In genomic region chr5:36950586-36951457, GRCh38 we compare ENCODE assay signal across 15 cellular contexts.
DNase-seq lines count a peak whose midpoint lies in the region; ATAC-seq, FAIRE-seq and TF ChIP-seq lines count a peak whose summit lies in the region.
"Had no signal": no experiment of that assay in that cellular context is flagged by ENCODE, and none has a peak within 500 bp of the region (broad histone marks: within the 10 kb centered on the region; RNA-seq: fewer than 3 reads in every experiment).

No MANE protein-coding gene starts in this region.

- no peak overlapping the region for H3K4me3 ChIP-seq in choroid plexus epithelial cell (ENCODE audit: low read depth, low read length)
- H3K4me3 ChIP-seq: testis had no signal

- ATAC-seq in HG03520 (IDR thresholded peaks at IDR 0.05; ENCODE audit: unreplicated experiment): no peak
- ATAC-seq in GM21576 (IDR thresholded peaks at IDR 0.05; ENCODE audit: unreplicated experiment): no peak
- ATAC-seq: activated T-cell treated with anti-CD3 and anti-CD28 coated beads, Interleukin-2, amount 50 U/mL, for 4 hours had no signal

- no peaks in the 10 kb centered on the region for H3K9me3 Mint-ChIP-seq in activated CD4-positive, alpha-beta memory T cell treated with anti-CD3 and anti-CD28 coated beads, Interleukin-2, amount 10 ng/mL, durations not matched to agents 7 days and 5 days
- H3K9me3 Mint-ChIP-seq: activated T-cell treated with anti-CD3 and anti-CD28 coated beads, Interleukin-2, amount 50 U/mL, for 4 hours; dendritic cell treated with granulocyte-macrophage colony-stimulating factor and Interleukin-4, amounts not matched to agents 40 ng/mL and 50 ng/mL, for 4 days; H9 had no signal

- DNase-seq in D721Med (ENCODE audit: insufficient read length, low spot score) (no peak), M059J (ENCODE audit: low read depth) (peak; percentile 84), choroid plexus epithelial cell (ENCODE audit: low read depth) (peak; percentile 66), myocyte (ENCODE audit: low read depth) (peak; percentile 10)
- DNase-seq in activated CD4-positive, alpha-beta T cell treated with anti-CD3 and anti-CD28 coated beads, Interleukin-2, amount 50 U/mL, for 4 hours: no peak
- DNase-seq in activated CD4-positive, alpha-beta memory T cell treated with anti-CD3 and anti-CD28 coated beads, Interleukin-2, amount 10 ng/mL, durations not matched to agents 7 days and 5 days: no peak
- DNase-seq: activated T-cell treated with anti-CD3 and anti-CD28 coated beads, Interleukin-2, amount 50 U/mL, for 4 hours; H9; NCI-H1092; nucleus accumbens; stimulated activated CD4-positive, alpha-beta T cell treated with anti-CD3 and anti-CD28 coated beads, Interleukin-4, amount 100 ng/mL, for 4 hours; testis had no signal

- peaks cover 3% of the 10 kb centered on the region for H3K36me3 Mint-ChIP-seq in activated CD4-positive, alpha-beta memory T cell treated with anti-CD3 and anti-CD28 coated beads, Interleukin-2, amount 10 ng/mL, durations not matched to agents 7 days and 5 days (ENCODE audit: low read depth)

- H3K27ac Mint-ChIP-seq in activated CD4-positive, alpha-beta memory T cell treated with anti-CD3 and anti-CD28 coated beads, Interleukin-2, amount 10 ng/mL, durations not matched to agents 7 days and 5 days: no peak overlapping the region
- H3K27ac Mint-ChIP-seq: dendritic cell treated with granulocyte-macrophage colony-stimulating factor and Interleukin-4, amounts not matched to agents 40 ng/mL and 50 ng/mL, for 4 days had no signal

- TF ChIP-seq CTCF in D721Med (IDR thresholded peaks at IDR 0.05; ENCODE audit: insufficient read depth, missing control alignments): no peak
- no peak for TF ChIP-seq CTCF in choroid plexus epithelial cell (conservative IDR thresholded peaks at IDR 0.05; ENCODE audit: low read depth, low read length)

- CTCF ChIA-PET in activated CD4-positive, alpha-beta memory T cell treated with anti-CD3 and anti-CD28 coated beads, Interleukin-2, amount 10 ng/mL, durations not matched to agents 7 days and 5 days (lab: Charles Lee): no interaction called here

- peak; percentile 67 for FAIRE-seq in D721Med (lab: Jason Lieb, UNC)

- no peak overlapping the region for H3K4me3 Mint-ChIP-seq in activated CD4-positive, alpha-beta memory T cell treated with anti-CD3 and anti-CD28 coated beads, Interleukin-2, amount 10 ng/mL, durations not matched to agents 7 days and 5 days
- H3K4me3 Mint-ChIP-seq: activated T-cell treated with anti-CD3 and anti-CD28 coated beads, Interleukin-2, amount 50 U/mL, for 4 hours; dendritic cell treated with granulocyte-macrophage colony-stimulating factor and Interleukin-4, amounts not matched to agents 40 ng/mL and 50 ng/mL, for 4 days; H9 had no signal

- H3K27me3 Mint-ChIP-seq in activated CD4-positive, alpha-beta memory T cell treated with anti-CD3 and anti-CD28 coated beads, Interleukin-2, amount 10 ng/mL, durations not matched to agents 7 days and 5 days: no peaks in the 10 kb centered on the region
- H3K27me3 Mint-ChIP-seq: dendritic cell treated with granulocyte-macrophage colony-stimulating factor and Interleukin-4, amounts not matched to agents 40 ng/mL and 50 ng/mL, for 4 days had no signal

- no peaks in the 10 kb centered on the region for H3K4me1 Mint-ChIP-seq in activated CD4-positive, alpha-beta memory T cell treated with anti-CD3 and anti-CD28 coated beads, Interleukin-2, amount 10 ng/mL, durations not matched to agents 7 days and 5 days

- POLR2A ChIA-PET in activated CD4-positive, alpha-beta memory T cell treated with anti-CD3 and anti-CD28 coated beads, Interleukin-2, amount 10 ng/mL, durations not matched to agents 7 days and 5 days (lab: Charles Lee): no interaction called here

Comparison
In these comparisons a context has a peak if more than half of its experiments do, and no peak if none do; other contexts are left out.
1. DNase-seq: peak in M059J (single experiment), choroid plexus epithelial cell (single experiment) and myocyte (single experiment); none in D721Med (single experiment), activated CD4-positive, alpha-beta T cell treated with anti-CD3 and anti-CD28 coated beads, Interleukin-2, amount 50 U/mL, for 4 hours (0 of 2) and activated CD4-positive, alpha-beta memory T cell treated with anti-CD3 and anti-CD28 coated beads, Interleukin-2, amount 10 ng/mL, durations not matched to agents 7 days and 5 days (single experiment).